ENCODE assay signal across 8 cellular contexts in genomic region chr2:32946314-32947075, GRCh38. TPM values are rescaled to one million over a fixed set of nuclear protein-coding genes. Genes with fewer than 3 reads are reported as not detected.
DNase-seq lines count a peak whose midpoint lies in the region; ATAC-seq, FAIRE-seq and TF ChIP-seq lines count a peak whose summit lies in the region.

Gene LTBP1 (plus strand): TSS chr2:32946953. CDS start chr2:32947325, 372 bp downstream.

- POLR2A ChIA-PET in K562 (lab: Yijun Ruan, JAX) = interaction anchor here (0.6 to 1.2 kb wide), 2 partner anchors 13 to 15 kb away, joined by 3 to 5 read pairs; no protein-coding TSS in a partner anchor

- BruUV-seq in K562 (replicated peaks; lab: Mats Ljungman, UMichigan) = no TSS peak

- DNase-seq in GM03348 (ENCODE audit: low spot score) (peak; percentile 78), K562 (ENCODE audit: extremely low read depth in 1 of 4, low spot score in 3 of 4) (peak; percentile 70 to 85 (median 77)), sciatic nerve (ENCODE audit: low spot score) (peak; percentile 78), GF-D8 (lab: John Stamatoyannopoulos, UW) (no peak)

- H3K79me2 ChIP-seq in KMS-11 (ENCODE audit: insufficient read depth, low read depth) = no peaks in the 10 kb centered on the region
- H3K79me2 ChIP-seq in K562 (ENCODE audit: control insufficient read depth, insufficient read depth, low read length) = peaks cover 18% of the 10 kb centered on the region; the same call in 1 of the 3 replicates

- TF ChIP-seq POLR2A in K562 (conservative IDR thresholded peaks at IDR 0.05) = no peak

- no peaks in the 10 kb centered on the region for H3K9me3 Mint-ChIP-seq in T-helper 1 cell treated with Interleukin-12 subunit alpha and Interleukin-12 subunit beta and Interleukin-4 antibody, amounts not matched to agents 30 μg/mL and 1 μg/mL, for 36 hours

- peak within 1 kb of the TSS; percentile 81 for H3K4me3 Mint-ChIP-seq in T-helper 1 cell treated with Interleukin-12 subunit alpha and Interleukin-12 subunit beta and Interleukin-4 antibody, amounts not matched to agents 30 μg/mL and 1 μg/mL, for 36 hours

- in situ Hi-C loops in K562 (cut with MboI) = loop anchor here (10.0 to 25.0 kb wide), 2 partner anchors 428 to 641 kb away; partner anchors contain the start of gene FAM98A

- H3K36me3 ChIP-seq in KMS-11 (ENCODE audit: insufficient read depth) (no peaks in the 10 kb centered on the region), K562 (ENCODE audit: control insufficient read depth, insufficient read depth, low read length) (no peaks in the 10 kb centered on the region; the same call in 2 of the 3 replicates)

- H3K27ac ChIP-seq in KMS-11 (peak within 1 kb of the TSS; percentile 29), K562 (ENCODE audit: extremely low read depth, low read depth, low read length) (peak within 1 kb of the TSS; percentile 70)

- peaks cover 36% of the 10 kb centered on the region for H3K27me3 Mint-ChIP-seq in T-helper 1 cell treated with Interleukin-12 subunit alpha and Interleukin-12 subunit beta and Interleukin-4 antibody, amounts not matched to agents 30 μg/mL and 1 μg/mL, for 36 hours (ENCODE audit: low read depth)

- peak within 1 kb of the TSS; percentile 85 for H3K4me3 ChIP-seq in KMS-11 (IDR thresholded peaks at IDR 0.05; ENCODE audit: insufficient read depth, low read depth, low read length)
- peak within 1 kb of the TSS; percentile 64 for H3K4me3 ChIP-seq in K562
- peak within 1 kb of the TSS; percentile 60 for H3K4me3 ChIP-seq in iPS-11a (ENCODE audit: low read depth, low read length)

- H3K9me1 ChIP-seq in K562 (ENCODE audit: control insufficient read depth, insufficient read depth, low read length) = no peaks in the 10 kb centered on the region

- H3K27me3 ChIP-seq in KMS-11 (ENCODE audit: insufficient read depth, low read depth) = no peaks in the 10 kb centered on the region
- H3K27me3 ChIP-seq in K562 (ENCODE audit: control insufficient read depth in 2 of 2, insufficient read depth in 2 of 2, low read length in 2 of 2) = no peaks in the 10 kb centered on the region

- H3K4me1 ChIP-seq in KMS-11 (ENCODE audit: low read depth, poor library complexity, severe bottlenecking) (peaks cover 39% of the 10 kb centered on the region), K562 (replicated peaks in 1 of 2; ENCODE audit: control insufficient read depth in 2 of 2, insufficient read depth in 2 of 2, low read length in 2 of 2) (peaks cover 27 to 29% of the 10 kb centered on the region in 2 experiments; a peak in 4 of 5 replicates)

- ATAC-seq in GM21825 (IDR thresholded peaks at IDR 0.05; ENCODE audit: unreplicated experiment) (peak; percentile 81), K562 (peak; percentile 88), sciatic nerve (peak; percentile 92)

- FAIRE-seq in K562 (lab: Jason Lieb, UNC) = peak; percentile 40

- H3K9me3 ChIP-seq in K562 (replicated peaks; ENCODE audit: control insufficient read depth, insufficient read depth, low read depth, low read length) = no peaks in the 10 kb centered on the region

- peak; percentile 82 for TF ChIP-seq CTCF in KMS-11 (conservative IDR thresholded peaks at IDR 0.05; ENCODE audit: low read depth, low read length)
- peak; percentile 79 to 92 (median 84) for TF ChIP-seq CTCF in K562 (IDR thresholded peaks at IDR 0.05 in 2 of 3, conservative IDR thresholded peaks at IDR 0.05 in 1 of 3; ENCODE audit: insufficient read depth in 2 of 3, low read depth in 1 of 3, low read length in 3 of 3)

- peak; percentile 74 to 82 for TF ChIP-seq RAD21 in K562 (CRISPR knock-in tag; conservative IDR thresholded peaks at IDR 0.05 in 1 of 2, IDR thresholded peaks at IDR 0.05 in 1 of 2)

- WGBS in K562 (ENCODE audit: insufficient coverage, low coverage, missing lambda C conversion rate) = 1% methylated on average over 54 of the region's 68 CpGs

- CTCF ChIA-PET in K562 (lab: Yijun Ruan, JAX; ENCODE audit: low intra/inter-chr PET ratio) = interaction anchor here (0.5 to 1.0 kb wide), 2 partner anchors 174 to 315 kb away, joined by 5 to 7 read pairs; no protein-coding TSS in a partner anchor

- H3K36me3 Mint-ChIP-seq in T-helper 1 cell treated with Interleukin-12 subunit alpha and Interleukin-12 subunit beta and Interleukin-4 antibody, amounts not matched to agents 30 μg/mL and 1 μg/mL, for 36 hours (ENCODE audit: low read depth) = no peaks in the 10 kb centered on the region

- no peak within 1 kb of the TSS for H3K27ac Mint-ChIP-seq in T-helper 1 cell treated with Interleukin-12 subunit alpha and Interleukin-12 subunit beta and Interleukin-4 antibody, amounts not matched to agents 30 μg/mL and 1 μg/mL, for 36 hours

- H3K9ac ChIP-seq in KMS-11 (peak within 1 kb of the TSS; percentile 57), K562 (ENCODE audit: insufficient read depth in 1 of 2, low read depth in 2 of 2, low read length in 2 of 2) (peak within 1 kb of the TSS; percentile 74 to 90)

- intact Hi-C loops in K562 (cut with micrococcal nuclease) (loop anchor here (1.0 to 5.0 kb wide), 5 partner anchors 86 to 426 kb away; no protein-coding TSS in a partner anchor), sciatic nerve (cut with DNase I) (no loop called here)

- H4K20me1 ChIP-seq in KMS-11 (ENCODE audit: insufficient read depth) (no peaks in the 10 kb centered on the region), K562 (replicated peaks; ENCODE audit: control insufficient read depth, insufficient read depth, low read length) (no peaks in the 10 kb centered on the region)

- H3K4me2 ChIP-seq in KMS-11 = peak within 1 kb of the TSS; percentile 79
- peak within 1 kb of the TSS; percentile 77 for H3K4me2 ChIP-seq in K562 (ENCODE audit: insufficient read depth, low read length)

- H3K4me1 Mint-ChIP-seq in T-helper 1 cell treated with Interleukin-12 subunit alpha and Interleukin-12 subunit beta and Interleukin-4 antibody, amounts not matched to agents 30 μg/mL and 1 μg/mL, for 36 hours (ENCODE audit: low read depth) = peaks cover 6% of the 10 kb centered on the region

- H2AFZ ChIP-seq in KMS-11 (ENCODE audit: low read depth) = peak within 1 kb of the TSS; percentile 89
- H2AFZ ChIP-seq in K562 (ENCODE audit: low read depth, low read length) = peak within 1 kb of the TSS; percentile 88

- no peak for TF ChIP-seq EP300 in K562 (IDR thresholded peaks at IDR 0.05; ENCODE audit: low read length)

TF ChIP-seq in K562, 482 proteins besides CTCF, POLR2A, EP300 and RAD21 (continues in another document):
- TF ChIP-seq ZNF639 (CRISPR knock-in tag; conservative IDR thresholded peaks at IDR 0.05 in 1 of 2, IDR thresholded peaks at IDR 0.05 in 1 of 2) (0 out of 4 replicates have a peak, but pooled peaks of 1 of the 2 experiments have one; percentile 23), ZNF449 (CRISPR knock-in tag; IDR thresholded peaks at IDR 0.05) (no peak), PURB (CRISPR knock-in tag; IDR thresholded peaks at IDR 0.05; ENCODE audit: low read depth) (no peak), ZBTB17 (CRISPR knock-in tag; IDR thresholded peaks at IDR 0.05) (peak; percentile 95), USF2 (CRISPR knock-in tag; IDR thresholded peaks at IDR 0.05) (no peak), BRF1 (IDR thresholded peaks at IDR 0.05; ENCODE audit: borderline replicate concordance, extremely low read depth, insufficient read length) (no peak)

RNA-seq across cellular contexts. Expression of gene LTBP1, which starts in this region (rescaled TPM):
- total RNA-seq in K562 (2011; cell fraction: chromatin; rRNA removed; ENCODE audit: low replicate concordance) = 48.1 and 65.2 TPM in 2 replicates
- total RNA-seq in K562 (2011; cell fraction: nucleolus; rRNA removed) = 41.1 and 45.5 TPM in 2 replicates
- 41.8 and 50.5 TPM in 2 replicates for total RNA-seq in K562 (2011; cell fraction: nucleoplasm; rRNA removed)
- total RNA-seq in K562 (2014; rRNA removed) = 8.2 and 10.4 TPM in 2 replicates
- total RNA-seq in K562 (2014; rRNA removed; fragmentation: Illumina TruSeq; extraction: Trizol) = 7.9 and 8.5 TPM in 2 replicates
- 3.6 and 3.8 TPM in 2 replicates for total RNA-seq in K562 (2015; rRNA removed; fragmentation: Illumina TruSeq; extraction: Trizol)
- total RNA-seq in K562 (2021) = 12.8 and 13.6 TPM in 2 replicates
- polyA plus RNA-seq in K562 (2011; rRNA removed) = 12.2 and 16.4 TPM in 2 replicates
- polyA plus RNA-seq in K562 (2011; cell fraction: cytosol; rRNA removed) = 11.4 and 13.9 TPM in 2 replicates
- polyA plus RNA-seq in K562 (2011; cell fraction: nucleus; rRNA removed) = 9.9 and 15.8 TPM in 2 replicates
- polyA plus RNA-seq in K562 (2012) = 6.6 and 7.6 TPM in 2 replicates
- polyA plus RNA-seq in K562 (2014; fragmentation: Illumina TruSeq; extraction: Trizol) = 9.7 and 12.0 TPM in 2 replicates
- 1 to 10 TPM; 4.3 to 5.2 TPM for polyA plus RNA-seq in K562 (2014; fragmentation: Nextera tagmentation; extraction: Ambion mirVana)
- 6.7 and 7.0 TPM in 2 replicates for polyA plus RNA-seq in K562 (2014; rRNA removed)
- polyA minus RNA-seq in K562 (2011; rRNA and poly(A)+ RNA removed) = 39.9 and 55.1 TPM in 2 replicates
- polyA minus RNA-seq in K562 (2011; cell fraction: cytosol; rRNA and poly(A)+ RNA removed) = 19.4 and 29.2 TPM in 2 replicates
- polyA minus RNA-seq in K562 (2011; cell fraction: nucleus; rRNA and poly(A)+ RNA removed) = 15.8 and 17.2 TPM in 2 replicates
- total RNA-seq in sciatic nerve = 48.9 TPM
